ENCODE assay signal across 14 cellular contexts in genomic region chr1:80892452-80892995, GRCh38.
A peak's percentile ranks its signal among the peaks of the same experiment; 100 is the strongest.
DNase-seq lines count a peak whose midpoint lies in the region; TF ChIP-seq lines count a peak whose summit lies in the region.
"Had no signal": no experiment of that assay in that cellular context is flagged by ENCODE, and none has a peak within 500 bp of the region (broad histone marks: within the 10 kb centered on the region; RNA-seq: fewer than 3 reads in every experiment).

No MANE protein-coding gene starts in this region.

- H3K4me3 ChIP-seq in KMS-11 (IDR thresholded peaks at IDR 0.05; ENCODE audit: insufficient read depth, low read depth, low read length): no peak overlapping the region
- no peak overlapping the region for H3K4me3 ChIP-seq in stomach
- H3K4me3 ChIP-seq: ovary had no signal

- no peak for TF ChIP-seq POLR2A in stomach (IDR thresholded peaks at IDR 0.05)

- no peaks in the 10 kb centered on the region for H3K9me3 ChIP-seq in stomach
- H3K9me3 ChIP-seq: ovary had no signal

- TF ChIP-seq EP300 in stomach (IDR thresholded peaks at IDR 0.05): no peak

- no peaks in the 10 kb centered on the region for H3K27me3 Mint-ChIP-seq in neural crest cell (ENCODE audit: low read depth)
- H3K27me3 Mint-ChIP-seq: activated CD8-positive, alpha-beta memory T cell treated with anti-CD3 and anti-CD28 coated beads, Interleukin-2, amount 10 ng/mL, durations not matched to agents 7 days and 5 days; activated naive CD4-positive, alpha-beta T cell treated with anti-CD3 and anti-CD28 coated beads, Interleukin-2, amount 50 U/mL, for 24 hours had no signal

- POLR2A ChIA-PET in RWPE1 (lab: Yijun Ruan, JAX; ENCODE audit: low non-redundant PET): no interaction called here

- TF ChIP-seq CTCF in KMS-11 (conservative IDR thresholded peaks at IDR 0.05; ENCODE audit: low read depth, low read length): no peak
- TF ChIP-seq CTCF in neural crest cell (conservative IDR thresholded peaks at IDR 0.05): no peak
- no peak for TF ChIP-seq CTCF in stomach (IDR thresholded peaks at IDR 0.05)
- no peak for TF ChIP-seq CTCF in RWPE1 (conservative IDR thresholded peaks at IDR 0.05; ENCODE audit: low read depth)

- H3K36me3 ChIP-seq in KMS-11 (ENCODE audit: insufficient read depth) (no peaks in the 10 kb centered on the region), stomach (no peaks in the 10 kb centered on the region)
- H3K36me3 ChIP-seq: ovary had no signal

- CTCF ChIA-PET in RWPE1 (lab: Yijun Ruan, JAX): interaction anchor here (0.6 kb wide), 1 partner anchor 145 kb away, joined by 3 read pairs; no protein-coding TSS in a partner anchor

- H3K4me3 Mint-ChIP-seq in neural crest cell: peak overlapping the region; percentile 54
- H3K4me3 Mint-ChIP-seq: activated CD8-positive, alpha-beta memory T cell treated with anti-CD3 and anti-CD28 coated beads, Interleukin-2, amount 10 ng/mL, durations not matched to agents 7 days and 5 days; activated naive CD4-positive, alpha-beta T cell treated with anti-CD3 and anti-CD28 coated beads, Interleukin-2, amount 50 U/mL, for 24 hours had no signal

- no peaks in the 10 kb centered on the region for H3K79me2 ChIP-seq in KMS-11 (ENCODE audit: insufficient read depth, low read depth)

- no peaks in the 10 kb centered on the region for H3K27me3 ChIP-seq in KMS-11 (ENCODE audit: insufficient read depth, low read depth)
- H3K27me3 ChIP-seq in stomach: no peaks in the 10 kb centered on the region
- H3K27me3 ChIP-seq: ovary had no signal

- peak overlapping the region; percentile 41; the same call in 1 of the 2 replicates for H3K9ac ChIP-seq in KMS-11

- H3K27ac Mint-ChIP-seq in neural crest cell (ENCODE audit: unreplicated experiment): peak overlapping the region; percentile 98
- H3K27ac Mint-ChIP-seq: activated CD8-positive, alpha-beta memory T cell treated with anti-CD3 and anti-CD28 coated beads, Interleukin-2, amount 10 ng/mL, durations not matched to agents 7 days and 5 days; activated naive CD4-positive, alpha-beta T cell treated with anti-CD3 and anti-CD28 coated beads, Interleukin-2, amount 50 U/mL, for 24 hours had no signal

- DNase-seq in DMS114 treated with DMSO at 0.1 percent for 48 hours (lab: John Stamatoyannopoulos, UW; ENCODE audit: unreplicated experiment) (peak; percentile 79), ecto neural progenitor cell (ENCODE audit: low spot score) (peak; percentile 47), neural crest cell (ENCODE audit: low read depth, low spot score) (no peak), stomach (no peak), NCI-H1436 treated with DMSO at 0.1 percent for 48 hours (lab: John Stamatoyannopoulos, UW) (no peak), NCI-H524 (lab: John Stamatoyannopoulos, UW) (no peak), RWPE1 (ENCODE audit: low spot score) (no peak)
- DNase-seq: activated CD8-positive, alpha-beta memory T cell treated with anti-CD3 and anti-CD28 coated beads, Interleukin-2, amount 10 ng/mL, durations not matched to agents 7 days and 5 days; cortex of kidney; left ventricle myocardium superior; NCI-H510A had no signal

- H3K4me1 ChIP-seq in KMS-11 (ENCODE audit: low read depth, poor library complexity, severe bottlenecking) (peaks cover 34% of the 10 kb centered on the region), stomach (peaks cover 0 to 14% (median 5%) of the 10 kb centered on the region in 4 donors)

- H3K27ac ChIP-seq in KMS-11: peak overlapping the region; percentile 69
- no peak overlapping the region for H3K27ac ChIP-seq in stomach
- no peak overlapping the region for H3K27ac ChIP-seq in RWPE1

- peak overlapping the region; percentile 78 for H3K4me2 ChIP-seq in KMS-11

- H3K4me1 Mint-ChIP-seq in neural crest cell: peaks cover 58% of the 10 kb centered on the region
- H3K4me1 Mint-ChIP-seq: activated CD8-positive, alpha-beta memory T cell treated with anti-CD3 and anti-CD28 coated beads, Interleukin-2, amount 10 ng/mL, durations not matched to agents 7 days and 5 days; activated naive CD4-positive, alpha-beta T cell treated with anti-CD3 and anti-CD28 coated beads, Interleukin-2, amount 50 U/mL, for 24 hours had no signal

- no peaks in the 10 kb centered on the region for H4K20me1 ChIP-seq in KMS-11 (ENCODE audit: insufficient read depth)

- no peaks in the 10 kb centered on the region for H3K9me3 Mint-ChIP-seq in neural crest cell
- H3K9me3 Mint-ChIP-seq: activated naive CD4-positive, alpha-beta T cell treated with anti-CD3 and anti-CD28 coated beads, Interleukin-2, amount 50 U/mL, for 24 hours had no signal

- WGBS in stomach, 5 donors: 19 to 35% (median 26%) methylated on average over 4 of the region's 4 CpGs

- intact Hi-C loops in stomach (cut with DNase I; ENCODE audit: low total_unique reads): no loop called here

- H2AFZ ChIP-seq in KMS-11 (ENCODE audit: low read depth): peak overlapping the region; percentile 55

- no peaks in the 10 kb centered on the region for H3K36me3 Mint-ChIP-seq in neural crest cell (ENCODE audit: low read depth)
- H3K36me3 Mint-ChIP-seq: activated CD8-positive, alpha-beta memory T cell treated with anti-CD3 and anti-CD28 coated beads, Interleukin-2, amount 10 ng/mL, durations not matched to agents 7 days and 5 days; activated naive CD4-positive, alpha-beta T cell treated with anti-CD3 and anti-CD28 coated beads, Interleukin-2, amount 50 U/mL, for 24 hours had no signal

Comparison
In these comparisons a context has a peak if more than half of its experiments do, and no peak if none do; other contexts are left out.
1. DNase-seq: peak in DMS114 treated with DMSO at 0.1 percent for 48 hours (single experiment) and ecto neural progenitor cell (single experiment); none in neural crest cell (single experiment), stomach (single experiment), NCI-H1436 treated with DMSO at 0.1 percent for 48 hours (single experiment), NCI-H524 (0 of 2) and RWPE1 (single experiment).